ENCODE assay signal across 34 cellular contexts in the genomic region with DNA sequence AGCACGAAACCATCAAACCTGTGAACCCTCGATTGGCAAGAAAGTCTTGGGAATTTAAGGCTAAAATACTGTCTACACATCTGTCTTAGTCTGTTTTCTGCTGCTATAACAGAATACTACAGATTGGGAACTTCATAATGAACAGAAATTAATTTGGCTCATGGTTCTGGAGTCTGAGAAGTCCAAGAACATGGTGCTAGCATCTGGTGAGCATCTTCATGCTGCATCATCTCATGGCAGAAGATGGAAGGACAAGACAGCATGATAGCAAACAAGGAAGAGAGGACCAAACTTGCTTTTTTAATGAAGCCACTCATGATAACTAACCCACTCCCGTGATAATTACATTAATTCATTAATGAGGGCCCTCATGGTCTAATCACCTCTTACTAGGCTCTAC.
"Had no signal": no experiment of that assay in that cellular context is flagged by ENCODE, and none has a peak within 500 bp of the region (broad histone marks: within the 10 kb centered on the region; RNA-seq: fewer than 3 reads in every experiment).

No MANE protein-coding gene starts in this region.

- H3K4me1 ChIP-seq: adrenal gland, ascending aorta, breast epithelium had no signal

- FAIRE-seq: astrocyte, bronchial epithelial cell had no signal

- H3K4me3 ChIP-seq: adrenal gland, ascending aorta, body of pancreas, breast epithelium, cardiac muscle cell had no signal

- H3K27me3 ChIP-seq: adrenal gland, ascending aorta, body of pancreas, brain microvascular endothelial cell, breast epithelium, cardiac muscle cell had no signal

- DNase-seq: activated effector memory CD4-positive, alpha-beta T cell treated with anti-CD3 and anti-CD28 coated beads, Interleukin-2, amount 50 U/mL, for 16 hours; activated effector memory CD4-positive, alpha-beta T cell treated with Interleukin-2 at 50 U/mL for 16 hours; activated gamma-delta T cell; activated gamma-delta T cell treated with Interleukin-2 at 50 U/mL for 16 hours; activated naive CD4-positive, alpha-beta T cell; activated naive CD4-positive, alpha-beta T cell treated with anti-CD3 and anti-CD28 coated beads for 36 hours; activated naive CD4-positive, alpha-beta T cell treated with anti-CD3 and anti-CD28 coated beads, Interleukin-2, amount 10 ng/mL, durations not matched to agents 7 days and 5 days; activated naive CD4-positive, alpha-beta T cell treated with anti-CD3 and anti-CD28 coated beads, Interleukin-2, amount 50 U/mL, for 16 hours; activated naive CD4-positive, alpha-beta T cell treated with Interleukin-2 at 50 U/mL for 16 hours; activated naive CD8-positive, alpha-beta T cell treated with anti-CD3 and anti-CD28 coated beads for 36 hours; activated naive CD8-positive, alpha-beta T cell treated with anti-CD3 and anti-CD28 coated beads, Interleukin-2, amount 10 ng/mL, durations not matched to agents 7 days and 5 days; activated naive CD8-positive, alpha-beta T cell treated with anti-CD3 and anti-CD28 coated beads, Interleukin-2, amount 50 U/mL, for 24 hours; activated T-cell treated with anti-CD3 and anti-CD28 coated beads, Interleukin-2, amount 50 U/mL, for 1 hour; activated T-cell treated with anti-CD3 and anti-CD28 coated beads, Interleukin-2, amount 50 U/mL, for 24 hours; activated T-cell treated with anti-CD3 and anti-CD28 coated beads, Interleukin-2, amount 50 U/mL, for 4 hours; activated T-cell treated with anti-CD3 and anti-CD28 coated beads, Interleukin-2, amount 50 U/mL, for 48 hours; activated T-cell treated with anti-CD3 and anti-CD28 coated beads, Interleukin-2, amount 50 U/mL, for 72 hours; adrenal gland; amniotic stem cell; amygdala; anterior cingulate cortex; aorta; body of pancreas; brain microvascular endothelial cell; caudate nucleus; central memory CD4-positive, alpha-beta T cell; cerebellar nuclear complex had no signal

- H3K9me3 ChIP-seq: adrenal gland, ascending aorta, body of pancreas, breast epithelium had no signal

- ATAC-seq: activated naive CD4-positive, alpha-beta T cell treated with anti-CD3 and anti-CD28 coated beads, Interleukin-2, amount 50 U/mL, for 72 hours; activated naive CD8-positive, alpha-beta T cell treated with anti-CD3 and anti-CD28 coated beads, Interleukin-2, amount 50 U/mL, for 24 hours; activated T-cell treated with anti-CD3 and anti-CD28 coated beads, Interleukin-2, amount 50 U/mL, for 4 hours; activated T-cell treated with anti-CD3 and anti-CD28 coated beads, Interleukin-2, amount 50 U/mL, for 72 hours; activated T-helper 17 cell treated with anti-CD3 and anti-CD28 coated beads, Interleukin-2, amount 50 U/mL, for 72 hours; body of pancreas had no signal

- H3K36me3 ChIP-seq: adrenal gland, ascending aorta, brain microvascular endothelial cell, breast epithelium, cardiac muscle cell had no signal

- H3K27ac ChIP-seq: adrenal gland, ascending aorta, body of pancreas, brain microvascular endothelial cell, breast epithelium, cardiac muscle cell had no signal
